33 cellular contexts compared by ENCODE assay signal in genomic region chr11:35862666-35863065, GRCh38.
"Had no signal": no experiment of that assay in that cellular context is flagged by ENCODE, and none has a peak within 500 bp of the region (broad histone marks: within the 10 kb centered on the region; RNA-seq: fewer than 3 reads in every experiment).

No MANE protein-coding gene starts in this region.

- H3K27me3 ChIP-seq: adrenal gland, body of pancreas, brain microvascular endothelial cell, breast epithelium had no signal

- H3K4me1 Mint-ChIP-seq: activated B cell treated with CpG ODN at 0.5 μM for 24 hours; activated CD4-positive, alpha-beta T cell treated with anti-CD3 and anti-CD28 coated beads, Interleukin-2, amount 10 ng/mL, durations not matched to agents 24 days and 14 days; activated naive CD8-positive, alpha-beta T cell treated with anti-CD3 and anti-CD28 coated beads for 36 hours; activated T-helper 17 cell treated with anti-CD3 and anti-CD28 coated beads, Interleukin-2, amount 50 U/mL, for 72 hours; T-cell; T-helper 17 cell had no signal

- H3K36me3 ChIP-seq: adrenal gland, brain microvascular endothelial cell, breast epithelium had no signal

- H3K27ac Mint-ChIP-seq: activated B cell treated with CpG ODN at 0.5 μM for 24 hours; activated CD4-positive, alpha-beta memory T cell treated with anti-CD3 and anti-CD28 coated beads for 36 hours; activated CD4-positive, alpha-beta T cell treated with anti-CD3 and anti-CD28 coated beads, Interleukin-2, amount 10 ng/mL, durations not matched to agents 24 days and 14 days; activated CD8-positive, alpha-beta T cell treated with anti-CD3 and anti-CD28 coated beads for 36 hours; activated naive CD4-positive, alpha-beta T cell treated with anti-CD3 and anti-CD28 coated beads for 36 hours; activated naive CD4-positive, alpha-beta T cell treated with anti-CD3 and anti-CD28 coated beads, Interleukin-2, amount 50 U/mL, for 72 hours; activated naive CD8-positive, alpha-beta T cell treated with anti-CD3 and anti-CD28 coated beads for 36 hours; activated T-cell treated with anti-CD3 and anti-CD28 coated beads, Interleukin-2, amount 50 U/mL, for 72 hours; activated T-helper 1 cell treated with anti-CD3 and anti-CD28 coated beads, Interleukin-12 subunit alpha, Interleukin-12 subunit beta, Interleukin-2, Interleukin-4 antibody, amounts not matched to agents 30 ng/mL and 10 ng/mL and 1 ng/mL, durations not matched to agents 14 hours and 24 hours and 36 hours; activated T-helper 17 cell treated with anti-CD3 and anti-CD28 coated beads, Interleukin-2, amount 50 U/mL, for 72 hours; T-cell; T-helper 17 cell had no signal

- H3K36me3 Mint-ChIP-seq: activated CD4-positive, alpha-beta memory T cell treated with anti-CD3 and anti-CD28 coated beads for 36 hours; T-cell had no signal

- H3K27me3 Mint-ChIP-seq: activated CD4-positive, alpha-beta T cell treated with anti-CD3 and anti-CD28 coated beads, Interleukin-2, amount 10 ng/mL, durations not matched to agents 24 days and 14 days; T-helper 17 cell had no signal

- DNase-seq: activated B cell treated with CpG ODN at 0.5 μM for 24 hours; activated CD4-positive, alpha-beta memory T cell treated with anti-CD3 and anti-CD28 coated beads for 36 hours; activated CD4-positive, alpha-beta T cell treated with anti-CD3 and anti-CD28 coated beads for 4 hours; activated CD4-positive, alpha-beta T cell treated with anti-CD3 and anti-CD28 coated beads, Interleukin-2, amount 10 ng/mL, durations not matched to agents 24 days and 14 days; activated CD4-positive, alpha-beta T cell treated with anti-CD3 and anti-CD28 coated beads, Interleukin-2, amount 50 U/mL, for 1 hour; activated CD4-positive, alpha-beta T cell treated with anti-CD3 and anti-CD28 coated beads, Interleukin-2, amount 50 U/mL, for 4 hours; activated CD4-positive, CD25-positive, alpha-beta regulatory T cell treated with anti-CD3 and anti-CD28 coated beads, Interleukin-2, amount 50 U/mL, for 72 hours; activated CD8-positive, alpha-beta memory T cell treated with anti-CD3 and anti-CD28 coated beads, Interleukin-2, amount 50 U/mL, for 4 hours; activated CD8-positive, alpha-beta T cell treated with anti-CD3 and anti-CD28 coated beads for 36 hours; activated effector memory CD4-positive, alpha-beta T cell treated with anti-CD3 and anti-CD28 coated beads, Interleukin-2, amount 50 U/mL, for 16 hours; activated gamma-delta T cell treated with Interleukin-2 at 50 U/mL for 16 hours; activated naive CD4-positive, alpha-beta T cell; activated naive CD4-positive, alpha-beta T cell treated with anti-CD3 and anti-CD28 coated beads for 36 hours; activated naive CD4-positive, alpha-beta T cell treated with anti-CD3 and anti-CD28 coated beads, Interleukin-2, amount 50 U/mL, for 16 hours; activated naive CD8-positive, alpha-beta T cell treated with anti-CD3 and anti-CD28 coated beads for 36 hours; activated T-cell treated with anti-CD3 and anti-CD28 coated beads for 4 hours; activated T-cell treated with anti-CD3 and anti-CD28 coated beads, Interleukin-2, amount 50 U/mL, for 1 hour; activated T-cell treated with anti-CD3 and anti-CD28 coated beads, Interleukin-2, amount 50 U/mL, for 4 hours; activated T-cell treated with anti-CD3 and anti-CD28 coated beads, Interleukin-2, amount 50 U/mL, for 72 hours; adrenal gland; amniotic stem cell; aorta; body of pancreas; brain microvascular endothelial cell; central memory CD4-positive, alpha-beta T cell; T-cell; T-helper 17 cell; T1000 had no signal

- ATAC-seq: activated CD8-positive, alpha-beta T cell treated with anti-CD3 and anti-CD28 coated beads for 36 hours; activated naive CD4-positive, alpha-beta T cell treated with anti-CD3 and anti-CD28 coated beads, Interleukin-2, amount 50 U/mL, for 72 hours; activated T-cell treated with anti-CD3 and anti-CD28 coated beads, Interleukin-2, amount 50 U/mL, for 4 hours; activated T-cell treated with anti-CD3 and anti-CD28 coated beads, Interleukin-2, amount 50 U/mL, for 72 hours; activated T-helper 17 cell treated with anti-CD3 and anti-CD28 coated beads, Interleukin-2, amount 50 U/mL, for 72 hours; body of pancreas; T-cell; T-helper 17 cell had no signal

- H3K4me3 ChIP-seq: adrenal gland, body of pancreas, breast epithelium had no signal

- H3K4me1 ChIP-seq: adrenal gland, body of pancreas, breast epithelium had no signal

- H3K4me3 Mint-ChIP-seq: activated B cell treated with CpG ODN at 0.5 μM for 24 hours; activated CD4-positive, alpha-beta memory T cell treated with anti-CD3 and anti-CD28 coated beads for 36 hours; activated CD4-positive, alpha-beta T cell treated with anti-CD3 and anti-CD28 coated beads, Interleukin-2, amount 10 ng/mL, durations not matched to agents 24 days and 14 days; activated CD8-positive, alpha-beta T cell treated with anti-CD3 and anti-CD28 coated beads for 36 hours; activated naive CD4-positive, alpha-beta T cell treated with anti-CD3 and anti-CD28 coated beads for 36 hours; activated naive CD8-positive, alpha-beta T cell treated with anti-CD3 and anti-CD28 coated beads for 36 hours; activated T-cell treated with anti-CD3 and anti-CD28 coated beads, Interleukin-2, amount 50 U/mL, for 4 hours; activated T-cell treated with anti-CD3 and anti-CD28 coated beads, Interleukin-2, amount 50 U/mL, for 72 hours; activated T-helper 1 cell treated with anti-CD3 and anti-CD28 coated beads, Interleukin-12 subunit alpha, Interleukin-12 subunit beta, Interleukin-2, Interleukin-4 antibody, amounts not matched to agents 30 ng/mL and 10 ng/mL and 1 ng/mL, durations not matched to agents 14 hours and 24 hours and 36 hours; activated T-helper 17 cell treated with anti-CD3 and anti-CD28 coated beads, Interleukin-2, amount 50 U/mL, for 72 hours; T-cell; T-helper 17 cell had no signal

- H3K27ac ChIP-seq: adrenal gland, body of pancreas, brain microvascular endothelial cell, breast epithelium, VCaP had no signal

- H3K9me3 ChIP-seq: adrenal gland, body of pancreas had no signal
